In genomic region chr3:32391643-32392529, GRCh38 we compare ENCODE assay signal across 8 cellular contexts. TPM values are rescaled to one million over a fixed set of nuclear protein-coding genes. Genes with fewer than 3 reads are reported as not detected.
DNase-seq lines count a peak whose midpoint lies in the region; ATAC-seq and TF ChIP-seq lines count a peak whose summit lies in the region.

Gene CMTM7, plus strand, starts transcription at chr3:32391853. Its CDS starts 54 bp downstream, at chr3:32391907.

- peak; percentile 6 for TF ChIP-seq CTCF in RWPE2 (IDR thresholded peaks at IDR 0.05; ENCODE audit: poor library complexity, severe bottlenecking)
- no peak for TF ChIP-seq CTCF in osteoblast (IDR thresholded peaks at IDR 0.05; ENCODE audit: extremely low read depth, low read depth, low read length)
- TF ChIP-seq CTCF in vagina (IDR thresholded peaks at IDR 0.05) = no peak

- H3K27me3 ChIP-seq in RWPE2 (ENCODE audit: insufficient read depth, poor library complexity, severe bottlenecking) = no peaks in the 10 kb centered on the region
- no peaks in the 10 kb centered on the region for H3K27me3 ChIP-seq in osteoblast (ENCODE audit: insufficient read depth, low read length)
- H3K27me3 ChIP-seq in vagina = no peaks in the 10 kb centered on the region

- peak; percentile 51 for ATAC-seq in HG03045 (IDR thresholded peaks at IDR 0.05; ENCODE audit: unreplicated experiment)
- ATAC-seq in RWPE2 (ENCODE audit: low read depth) = peak; percentile 82

- H3K4me3 ChIP-seq in RWPE2 (ENCODE audit: severe bottlenecking) (peak within 1 kb of the TSS; percentile 70), osteoblast (ENCODE audit: insufficient read depth, low read length) (peak within 1 kb of the TSS; percentile 89), vagina (peak within 1 kb of the TSS; percentile 63 to 71)

- DNase-seq in NCI-H2029 (lab: John Stamatoyannopoulos, UW) (peak; percentile 35), NCI-H2029 treated with DMSO at 0.1 percent for 48 hours (lab: John Stamatoyannopoulos, UW) (no peak), RWPE2 (ENCODE audit: low spot score) (peak; percentile 83), germinal center (ENCODE audit: low spot score) (peak; percentile 38), osteoblast (ENCODE audit: insufficient read length, low spot score, missing footprints) (peak; percentile 89), vagina (ENCODE audit: extremely low spot score in 2 of 2) (no peak)
- DNase-seq in activated gamma-delta T cell treated with anti-CD3 and anti-CD28 coated beads, Interleukin-2, amount 50 U/mL, for 16 hours (ENCODE audit: low read depth) = peak; percentile 36

- H3K4me2 ChIP-seq in osteoblast (ENCODE audit: insufficient read depth, low read length) = peak within 1 kb of the TSS; percentile 92

- peaks cover 46% of the 10 kb centered on the region for H3K79me2 ChIP-seq in osteoblast (ENCODE audit: insufficient read depth, low read length)

- intact Hi-C loops in vagina (cut with DNase I) = loop anchor here (10.0 kb wide), 1 partner anchor 73 kb away; no protein-coding TSS in a partner anchor

- H3K27ac ChIP-seq in RWPE2 (ENCODE audit: poor library complexity, severe bottlenecking) = peak within 1 kb of the TSS; percentile 31
- H3K27ac ChIP-seq in osteoblast (ENCODE audit: low read depth, low read length) = peak within 1 kb of the TSS; percentile 58
- peak within 1 kb of the TSS; percentile 80 for H3K27ac ChIP-seq in vagina

- no peaks in the 10 kb centered on the region for H3K36me3 ChIP-seq in RWPE2 (ENCODE audit: low read depth)
- H3K36me3 ChIP-seq in osteoblast (ENCODE audit: insufficient read depth, low read length) = no peaks in the 10 kb centered on the region
- H3K36me3 ChIP-seq in vagina = no peaks in the 10 kb centered on the region

- no peaks in the 10 kb centered on the region for H3K9me3 ChIP-seq in RWPE2 (ENCODE audit: severe bottlenecking)
- H3K9me3 ChIP-seq in osteoblast (ENCODE audit: low read depth, low read length) = no peaks in the 10 kb centered on the region
- no peaks in the 10 kb centered on the region for H3K9me3 ChIP-seq in vagina

- H2AFZ ChIP-seq in osteoblast (ENCODE audit: low read length) = peak within 1 kb of the TSS; percentile 96

- no peaks in the 10 kb centered on the region for H3K4me1 ChIP-seq in RWPE2 (ENCODE audit: insufficient read depth, poor library complexity, severe bottlenecking)
- H3K4me1 ChIP-seq in osteoblast (ENCODE audit: insufficient read depth, low read length) = peaks cover 11% of the 10 kb centered on the region
- H3K4me1 ChIP-seq in vagina = no peaks in the 10 kb centered on the region

- peaks cover 3% of the 10 kb centered on the region for H4K20me1 ChIP-seq in osteoblast (ENCODE audit: insufficient read depth, low read length)

- peak in 1 of 2 donors; percentile 53 for TF ChIP-seq POLR2A in vagina (IDR thresholded peaks at IDR 0.05)

RNA-seq across cellular contexts. Expression of gene CMTM7, which starts in this region (rescaled TPM):
- total RNA-seq in osteoblast (7.2 and 10.0 TPM in 2 replicates), vagina (11.0 TPM)

Comparison
In these comparisons a context has a peak if more than half of its experiments do, and no peak if none do; other contexts are left out.
1. DNase-seq: peak in NCI-H2029 (single experiment), RWPE2 (single experiment), activated gamma-delta T cell treated with anti-CD3 and anti-CD28 coated beads, Interleukin-2, amount 50 U/mL, for 16 hours (single experiment), germinal center (single experiment) and osteoblast (single experiment); none in NCI-H2029 treated with DMSO at 0.1 percent for 48 hours (single experiment) and vagina (0 of 2).
2. Peak in every context shown above with its lines, with median percentiles within 50 percentile points of each other: H3K27ac ChIP-seq and H3K4me3 ChIP-seq.